Comparison of ENCODE assay signal across 9 cellular contexts in genomic region chr22:49670610-49671330, GRCh38.
DNase-seq lines count a peak whose midpoint lies in the region; ATAC-seq and TF ChIP-seq lines count a peak whose summit lies in the region.
"Had no signal": no experiment of that assay in that cellular context is flagged by ENCODE, and none has a peak within 500 bp of the region (broad histone marks: within the 10 kb centered on the region; RNA-seq: fewer than 3 reads in every experiment).

No MANE protein-coding gene starts in this region.

- no peak overlapping the region for H2BK15ac ChIP-seq in mesendoderm (replicated peaks; ENCODE audit: low read depth)

- no peak for TF ChIP-seq CTCF in upper lobe of left lung (IDR thresholded peaks at IDR 0.05)

- H4K8ac ChIP-seq in mesendoderm (ENCODE audit: low read depth, low read length), result no peak overlapping the region

- no peak overlapping the region for H3K4ac ChIP-seq in mesendoderm (ENCODE audit: low read depth, low read length)

- no peaks in the 10 kb centered on the region for H3K4me1 ChIP-seq in mesendoderm (ENCODE audit: control insufficient read depth, low read depth, low read length)
- peaks cover 17 to 44% (median 24%) of the 10 kb centered on the region in 4 donors for H3K4me1 ChIP-seq in upper lobe of left lung

- no peak overlapping the region for H3K18ac ChIP-seq in mesendoderm (ENCODE audit: low read length)

- no peak overlapping the region for H2AK5ac ChIP-seq in mesendoderm (ENCODE audit: low read length)

- H3K27ac ChIP-seq in mesendoderm (ENCODE audit: low read depth, low read length), result no peak overlapping the region
- H3K27ac ChIP-seq in upper lobe of left lung, result peak overlapping the region in 3 of 4 donors; percentile 39 to 78 (median 69)

- no peak overlapping the region for H4K5ac ChIP-seq in mesendoderm (ENCODE audit: low read length)

- no peak for TF ChIP-seq EP300 in upper lobe of left lung (IDR thresholded peaks at IDR 0.05)

- DNase-seq in activated T-cell treated with anti-CD3 and anti-CD28 coated beads for 48 hours (ENCODE audit: low read depth) (peak; percentile 29), activated T-cell treated with anti-CD3 and anti-CD28 coated beads for 4 hours (no peak), mesendoderm (peak; percentile 37), upper lobe of left lung (peak; percentile 20 to 57), putamen (ENCODE audit: low spot score) (no peak), GM19238 (ENCODE audit: insufficient read length, low spot score) (no peak)
- DNase-seq: NCI-H1417 treated with DMSO at 0.1 percent for 48 hours had no signal

- no peak overlapping the region for H3K9ac ChIP-seq in mesendoderm (ENCODE audit: low read length)

- H3K36me3 ChIP-seq in mesendoderm (ENCODE audit: control insufficient read depth, insufficient read depth, low read length), result no peaks in the 10 kb centered on the region
- no peaks in the 10 kb centered on the region for H3K36me3 ChIP-seq in upper lobe of left lung

- no peak overlapping the region for H3K23ac ChIP-seq in mesendoderm (ENCODE audit: low read length)

- TF ChIP-seq POLR2A in upper lobe of left lung (IDR thresholded peaks at IDR 0.05), result no peak

- H3K9me3 ChIP-seq in upper lobe of left lung, result no peaks in the 10 kb centered on the region

- no peaks in the 10 kb centered on the region for H3K79me2 ChIP-seq in mesendoderm (ENCODE audit: control insufficient read depth, insufficient read depth, low read length)

- H3K36me3 Mint-ChIP-seq in activated naive CD8-positive, alpha-beta T cell, result no peaks in the 10 kb centered on the region

- peaks cover 9% of the 10 kb centered on the region for H3K27me3 Mint-ChIP-seq in activated naive CD8-positive, alpha-beta T cell

- H3K4me3 Mint-ChIP-seq in activated naive CD8-positive, alpha-beta T cell, result peak overlapping the region; percentile 81

- no peak overlapping the region for H2BK120ac ChIP-seq in mesendoderm (ENCODE audit: low read depth, low read length)

- no peaks in the 10 kb centered on the region for H3K9me3 Mint-ChIP-seq in activated naive CD8-positive, alpha-beta T cell (ENCODE audit: low read depth)

- H3K27me3 ChIP-seq in mesendoderm (ENCODE audit: insufficient read depth, low read length, poor library complexity) (peaks cover 19% of the 10 kb centered on the region), upper lobe of left lung (peaks cover 0 to 23% (median 9%) of the 10 kb centered on the region in 4 donors)

- no CpG with 5 or more reads among the region's 45 CpGs for WGBS in mesendoderm (ENCODE audit: extremely low coverage, insufficient coverage, low lambda C conversion rate)
- WGBS in upper lobe of left lung, 2 donors, result 5 to 10% methylated on average over 4 to 16 of the region's 45 CpGs

- H3K56ac ChIP-seq in mesendoderm (ENCODE audit: low read length), result no peak overlapping the region

- peak in 1 of 2 donors; percentile 31 for ATAC-seq in upper lobe of left lung (ENCODE audit: low FRiP score in 2 of 2)
- ATAC-seq in GM19455 (IDR thresholded peaks at IDR 0.05; ENCODE audit: unreplicated experiment), result no peak

- H3K4me1 Mint-ChIP-seq in activated naive CD8-positive, alpha-beta T cell (ENCODE audit: low read depth), result peaks cover 35% of the 10 kb centered on the region

- H3K4me3 ChIP-seq in mesendoderm (ENCODE audit: low read length) (no peak overlapping the region), upper lobe of left lung (peak overlapping the region in 3 of 4 donors; percentile 41 to 53 (median 46))

- no peaks in the 10 kb centered on the region for H3K79me1 ChIP-seq in mesendoderm (ENCODE audit: low read length)

- peak overlapping the region; percentile 52 for H3K4me2 ChIP-seq in mesendoderm (ENCODE audit: low read length)

- no peak overlapping the region for H3K27ac Mint-ChIP-seq in activated naive CD8-positive, alpha-beta T cell

- no peak overlapping the region for H2BK5ac ChIP-seq in mesendoderm (ENCODE audit: low read length)

Comparison
In these comparisons a context has a peak if more than half of its experiments do, and no peak if none do; other contexts are left out.
1. DNase-seq: peak in activated T-cell treated with anti-CD3 and anti-CD28 coated beads for 48 hours (single experiment), mesendoderm (single experiment) and upper lobe of left lung (2 of 2); none in activated T-cell treated with anti-CD3 and anti-CD28 coated beads for 4 hours (single experiment), putamen (single experiment) and GM19238 (single experiment).